9 cellular contexts compared by ENCODE assay signal in the genomic region with DNA sequence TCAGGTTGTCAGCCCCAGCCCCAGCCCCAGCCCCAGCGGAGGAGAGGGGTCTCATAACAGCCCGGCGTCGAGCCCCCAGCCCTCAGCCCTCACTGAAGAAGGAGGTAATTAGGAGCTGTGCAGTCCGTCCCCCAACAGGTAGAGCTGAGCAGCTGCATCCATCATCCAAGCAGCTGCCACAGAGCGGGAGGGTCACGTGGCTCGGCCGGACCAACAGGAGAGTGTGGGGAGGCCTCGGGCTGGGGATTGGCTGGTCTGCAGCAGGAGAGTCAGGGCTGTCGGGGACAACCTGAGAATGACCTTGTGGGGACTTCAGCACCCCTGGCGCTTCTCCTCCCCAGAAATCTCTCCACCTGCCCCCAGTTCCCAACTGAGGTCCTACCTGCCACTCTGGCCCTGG. TPM values are rescaled to one million over a fixed set of nuclear protein-coding genes. Genes with fewer than 3 reads are reported as not detected.
DNase-seq lines count a peak whose midpoint lies in the region; ATAC-seq and TF ChIP-seq lines count a peak whose summit lies in the region.
"Had no signal": no experiment of that assay in that cellular context is flagged by ENCODE, and none has a peak within 500 bp of the region (broad histone marks: within the 10 kb centered on the region; RNA-seq: fewer than 3 reads in every experiment).

No MANE protein-coding gene starts in this region.

- no peaks in the 10 kb centered on the region for H3K27me3 ChIP-seq in adrenal gland

- no peaks in the 10 kb centered on the region for H3K4me1 Mint-ChIP-seq in activated CD8-positive, alpha-beta memory T cell treated with anti-CD3 and anti-CD28 coated beads, Interleukin-2, amount 10 ng/mL, durations not matched to agents 7 days and 5 days

- no peaks in the 10 kb centered on the region for H3K36me3 ChIP-seq in adrenal gland (replicated peaks in 1 of 2)
- H3K36me3 ChIP-seq: BLaER1 had no signal

- H3K27me3 Mint-ChIP-seq in activated CD8-positive, alpha-beta memory T cell treated with anti-CD3 and anti-CD28 coated beads, Interleukin-2, amount 10 ng/mL, durations not matched to agents 7 days and 5 days = peaks cover 8% of the 10 kb centered on the region

- H3K4me1 ChIP-seq in adrenal gland (replicated peaks in 1 of 2) = peaks cover 0 to 4% of the 10 kb centered on the region in 2 donors

- no peak overlapping the region for H3K4me3 ChIP-seq in adrenal gland
- H3K4me3 ChIP-seq: BLaER1 had no signal

- ATAC-seq in activated CD8-positive, alpha-beta memory T cell treated with anti-CD3 and anti-CD28 coated beads, Interleukin-2, amount 10 ng/mL, durations not matched to agents 7 days and 5 days = peak; percentile 47
- ATAC-seq in HG02610 (IDR thresholded peaks at IDR 0.05; ENCODE audit: unreplicated experiment) (peak; percentile 86), sciatic nerve (peak; percentile 62), HG02884 (IDR thresholded peaks at IDR 0.05; ENCODE audit: unreplicated experiment) (no peak)

- no peak overlapping the region for H3K4me3 Mint-ChIP-seq in activated CD8-positive, alpha-beta memory T cell treated with anti-CD3 and anti-CD28 coated beads, Interleukin-2, amount 10 ng/mL, durations not matched to agents 7 days and 5 days

- 13 to 20% (median 18%) methylated on average over 11 to 12 of the region's 12 CpGs for WGBS in adrenal gland, 4 donors

- no peaks in the 10 kb centered on the region for H3K36me3 Mint-ChIP-seq in activated CD8-positive, alpha-beta memory T cell treated with anti-CD3 and anti-CD28 coated beads, Interleukin-2, amount 10 ng/mL, durations not matched to agents 7 days and 5 days

- TF ChIP-seq POLR2A in adrenal gland (IDR thresholded peaks at IDR 0.05) = no peak

- no peaks in the 10 kb centered on the region for H3K9me3 Mint-ChIP-seq in activated CD8-positive, alpha-beta memory T cell treated with anti-CD3 and anti-CD28 coated beads, Interleukin-2, amount 10 ng/mL, durations not matched to agents 7 days and 5 days (ENCODE audit: low read depth)

- peak in 1 of 6 experiments; percentile 16 for TF ChIP-seq CTCF in adrenal gland (IDR thresholded peaks at IDR 0.05)

- CTCF ChIA-PET in activated CD8-positive, alpha-beta memory T cell treated with anti-CD3 and anti-CD28 coated beads, Interleukin-2, amount 10 ng/mL, durations not matched to agents 7 days and 5 days (lab: Charles Lee) = no interaction called here

- H3K27ac Mint-ChIP-seq in activated CD8-positive, alpha-beta memory T cell treated with anti-CD3 and anti-CD28 coated beads, Interleukin-2, amount 10 ng/mL, durations not matched to agents 7 days and 5 days = no peak overlapping the region

- H3K27ac ChIP-seq in adrenal gland = no peak overlapping the region
- H3K27ac ChIP-seq: BLaER1 had no signal

- DNase-seq in activated CD8-positive, alpha-beta memory T cell treated with anti-CD3 and anti-CD28 coated beads, Interleukin-2, amount 10 ng/mL, durations not matched to agents 7 days and 5 days = no peak
- no peak for DNase-seq in activated CD8-positive, alpha-beta memory T cell treated with anti-CD3 and anti-CD28 coated beads, Interleukin-2, amount 50 U/mL, for 4 hours
- peak; percentile 77 for DNase-seq in NCI-H2107 treated with DMSO at 0.1 percent for 48 hours (lab: John Stamatoyannopoulos, UW; ENCODE audit: unreplicated experiment)
- DNase-seq in adrenal gland = peak in 5 of 7 donors; percentile 29 to 81 (median 35)
- no peak for DNase-seq in sciatic nerve (ENCODE audit: low spot score)
- no peak for DNase-seq in mucosa of gallbladder (ENCODE audit: low spot score)

- intact Hi-C loops in adrenal gland (cut with DNase I) (no loop called here), sciatic nerve (cut with DNase I) (no loop called here)

- no peaks in the 10 kb centered on the region for H3K9me3 ChIP-seq in adrenal gland (replicated peaks in 1 of 3)
- H3K9me3 ChIP-seq: BLaER1 had no signal

RNA-seq across cellular contexts. Expression of a gene that starts 29.6 kb away (rescaled TPM):
- 10 to 100 TPM; 24.1 to 27.1 TPM for total RNA-seq in activated CD8-positive, alpha-beta memory T cell treated with anti-CD3 and anti-CD28 coated beads, Interleukin-2, amount 10 ng/mL, durations not matched to agents 7 days and 5 days
- total RNA-seq in adrenal gland (10 to 100 TPM; 29.9 to 52.4 (median 37.2) TPM), sciatic nerve (25.3 TPM), mucosa of gallbladder (29.8 TPM)
- polyA plus RNA-seq in adrenal gland = 10 to 100 TPM; 28.1 to 60.0 (median 58.1) TPM

Comparison
In these comparisons a context has a peak if more than half of its experiments do, and no peak if none do; other contexts are left out.
1. DNase-seq: peak in NCI-H2107 treated with DMSO at 0.1 percent for 48 hours (single experiment) and adrenal gland (5 of 7); none in activated CD8-positive, alpha-beta memory T cell treated with anti-CD3 and anti-CD28 coated beads, Interleukin-2, amount 10 ng/mL, durations not matched to agents 7 days and 5 days (single experiment), activated CD8-positive, alpha-beta memory T cell treated with anti-CD3 and anti-CD28 coated beads, Interleukin-2, amount 50 U/mL, for 4 hours (single experiment), sciatic nerve (single experiment) and mucosa of gallbladder (single experiment).